ENCODE assay signal across 5 cellular contexts in genomic region chr15:20579662-20580061, GRCh38. TPM values are rescaled to one million over a fixed set of nuclear protein-coding genes. Genes with fewer than 3 reads are reported as not detected.
"Had no signal": no experiment of that assay in that cellular context is flagged by ENCODE, and none has a peak within 500 bp of the region (broad histone marks: within the 10 kb centered on the region; RNA-seq: fewer than 3 reads in every experiment).

No MANE protein-coding gene starts in this region.

RNA-seq across cellular contexts. Expression of gene GOLGA6L6, which starts 38.1 kb away (rescaled TPM):
- total RNA-seq: GM23248, H4, H7, HT-29 had no signal
- polyA plus RNA-seq: GM23248, IgD-negative memory B cell had no signal
